Comparison of ENCODE assay signal across 8 cellular contexts in the genomic region with DNA sequence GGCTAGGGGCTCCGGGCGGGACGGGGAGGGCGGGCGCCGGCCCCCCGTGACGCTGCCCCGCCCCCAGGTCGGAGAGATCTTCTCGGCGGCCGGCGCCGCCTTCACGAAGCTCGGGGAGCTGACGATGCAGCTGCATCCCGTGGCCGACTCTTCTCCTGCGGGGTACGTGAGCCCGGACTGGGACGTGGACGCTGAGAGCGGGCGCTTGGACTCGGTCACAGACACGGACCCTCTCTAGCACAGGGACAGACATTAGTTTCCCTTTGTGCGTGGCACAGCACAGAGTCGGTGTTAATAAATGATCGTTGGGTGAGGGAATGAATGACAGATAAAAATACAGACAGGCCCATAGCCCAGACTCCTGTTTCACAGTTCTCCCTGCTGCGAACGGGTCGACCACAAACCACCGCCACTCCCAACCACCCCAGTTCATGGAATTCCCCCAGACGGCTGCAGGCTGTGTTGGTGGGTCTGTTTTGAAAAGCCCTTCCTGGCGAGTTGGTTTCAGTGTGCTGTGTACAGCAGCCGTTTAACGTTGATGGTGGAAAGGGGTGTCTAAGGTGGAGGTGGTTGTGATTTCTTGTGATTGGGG.
DNase-seq lines count a peak whose midpoint lies in the region; ATAC-seq, FAIRE-seq and TF ChIP-seq lines count a peak whose summit lies in the region.

No MANE protein-coding gene starts in this region.

- DNase-seq in EH (ENCODE audit: low read depth) (peak; percentile 68), NCI-H526 treated with DMSO at 0.1 percent for 48 hours (lab: John Stamatoyannopoulos, UW) (peak; percentile 57), fibroblast of pulmonary artery (ENCODE audit: low read depth) (peak; percentile 50), retinal pigment epithelial cell (ENCODE audit: low read depth) (no peak), urothelium cell line (ENCODE audit: low spot score) (no peak), ecto neural progenitor cell (ENCODE audit: low spot score) (no peak)
- DNase-seq in activated T-cell treated with anti-CD3 and anti-CD28 coated beads, Interleukin-2, amount 50 U/mL, for 24 hours: peak; percentile 81

- H3K4me3 Mint-ChIP-seq in activated T-cell treated with anti-CD3 and anti-CD28 coated beads, Interleukin-2, amount 50 U/mL, for 24 hours: peak overlapping the region; percentile 98

- ATAC-seq in GM21825 (IDR thresholded peaks at IDR 0.05; ENCODE audit: unreplicated experiment): peak; percentile 14

- H3K4me1 Mint-ChIP-seq in activated T-cell treated with anti-CD3 and anti-CD28 coated beads, Interleukin-2, amount 50 U/mL, for 24 hours (ENCODE audit: low read depth): peaks cover 58% of the 10 kb centered on the region

- H3K4me3 ChIP-seq in fibroblast of pulmonary artery (replicated peaks; ENCODE audit: low read depth, low read length) (peak overlapping the region; percentile 88), retinal pigment epithelial cell (ENCODE audit: low read length) (peak overlapping the region; percentile 97)

- no peak for FAIRE-seq in urothelium cell line (lab: Jason Lieb, UNC)

- H3K27ac Mint-ChIP-seq in activated T-cell treated with anti-CD3 and anti-CD28 coated beads, Interleukin-2, amount 50 U/mL, for 24 hours: peak overlapping the region; percentile 98

- H3K36me3 Mint-ChIP-seq in activated T-cell treated with anti-CD3 and anti-CD28 coated beads, Interleukin-2, amount 50 U/mL, for 24 hours (ENCODE audit: low read depth): peaks cover 63% of the 10 kb centered on the region

- TF ChIP-seq CTCF in fibroblast of pulmonary artery (IDR thresholded peaks at IDR 0.05; ENCODE audit: low read length, missing control alignments) (no peak), retinal pigment epithelial cell (conservative IDR thresholded peaks at IDR 0.05; ENCODE audit: low read depth, low read length) (no peak)

- no peaks in the 10 kb centered on the region for H3K9me3 Mint-ChIP-seq in activated T-cell treated with anti-CD3 and anti-CD28 coated beads, Interleukin-2, amount 50 U/mL, for 24 hours

- H3K27me3 Mint-ChIP-seq in activated T-cell treated with anti-CD3 and anti-CD28 coated beads, Interleukin-2, amount 50 U/mL, for 24 hours: no peaks in the 10 kb centered on the region

Comparison
In these comparisons a context has a peak if more than half of its experiments do, and no peak if none do; other contexts are left out.
1. DNase-seq: peak in EH (single experiment), NCI-H526 treated with DMSO at 0.1 percent for 48 hours (single experiment), activated T-cell treated with anti-CD3 and anti-CD28 coated beads, Interleukin-2, amount 50 U/mL, for 24 hours (single experiment) and fibroblast of pulmonary artery (single experiment); none in retinal pigment epithelial cell (single experiment), urothelium cell line (single experiment) and ecto neural progenitor cell (single experiment).